8 cellular contexts compared by ENCODE assay signal in genomic region chr14:75429562-75429961, GRCh38. TPM values are rescaled to one million over a fixed set of nuclear protein-coding genes. Genes with fewer than 3 reads are reported as not detected.
A peak's percentile ranks its signal among the peaks of the same experiment; 100 is the strongest.
DNase-seq lines count a peak whose midpoint lies in the region; ATAC-seq, FAIRE-seq and TF ChIP-seq lines count a peak whose summit lies in the region.

No MANE protein-coding gene starts in this region.

- peaks cover 46% of the 10 kb centered on the region for H4K20me1 ChIP-seq in astrocyte (ENCODE audit: insufficient read depth, low read length)

- no peaks in the 10 kb centered on the region for H3K27me3 ChIP-seq in astrocyte (ENCODE audit: insufficient read depth, low read length)
- no peaks in the 10 kb centered on the region for H3K27me3 ChIP-seq in lower lobe of right lung (ENCODE audit: low read depth)
- no peaks in the 10 kb centered on the region for H3K27me3 ChIP-seq in testis

- no peak for DNase-seq in activated CD4-positive, alpha-beta T cell treated with anti-CD3 and anti-CD28 coated beads, Interleukin-2, amount 10 ng/mL, durations not matched to agents 24 days and 14 days
- no peak for DNase-seq in activated CD4-positive, alpha-beta T cell treated with anti-CD3 and anti-CD28 coated beads, Interleukin-2, amount 50 U/mL, for 1 hour
- no peak for DNase-seq in astrocyte (ENCODE audit: low read depth)
- no peak for DNase-seq in lower lobe of right lung
- DNase-seq in testis, result no peak
- no peak for DNase-seq in activated effector memory CD4-positive, alpha-beta T cell treated with Interleukin-2 at 50 U/mL for 16 hours
- no peak for DNase-seq in stimulated activated naive CD8-positive, alpha-beta T cell treated with anti-CD3 and anti-CD28 coated beads, Interleukin-15, Interleukin-2, amounts not matched to agents 100 U/mL and 50 U/mL, for 24 hours
- no peak for DNase-seq in NCI-H748 (lab: John Stamatoyannopoulos, UW; ENCODE audit: unreplicated experiment)

- H3K9ac ChIP-seq in astrocyte (ENCODE audit: low read length), result no peak overlapping the region

- H3K36me3 ChIP-seq in astrocyte (ENCODE audit: insufficient read depth, low read length) (no peaks in the 10 kb centered on the region), lower lobe of right lung (peaks cover 27% of the 10 kb centered on the region), testis (ENCODE audit: low read depth, missing control alignments) (no peaks in the 10 kb centered on the region)

- peak overlapping the region; percentile 48 for H3K4me3 Mint-ChIP-seq in activated CD4-positive, alpha-beta T cell treated with anti-CD3 and anti-CD28 coated beads, Interleukin-2, amount 10 ng/mL, durations not matched to agents 24 days and 14 days
- H3K4me3 Mint-ChIP-seq in astrocyte (ENCODE audit: unreplicated experiment), result peak overlapping the region; percentile 92

- H3K4me1 ChIP-seq in astrocyte (ENCODE audit: insufficient read depth, low read length) (peaks cover 19% of the 10 kb centered on the region), lower lobe of right lung (peaks cover 50% of the 10 kb centered on the region), testis (peaks cover 21% of the 10 kb centered on the region)

- H3K9me3 Mint-ChIP-seq in activated CD4-positive, alpha-beta T cell treated with anti-CD3 and anti-CD28 coated beads, Interleukin-2, amount 10 ng/mL, durations not matched to agents 24 days and 14 days, result peaks cover 5% of the 10 kb centered on the region
- H3K9me3 Mint-ChIP-seq in astrocyte (ENCODE audit: unreplicated experiment), result no peaks in the 10 kb centered on the region

- peaks cover 16% of the 10 kb centered on the region for H3K4me1 Mint-ChIP-seq in activated CD4-positive, alpha-beta T cell treated with anti-CD3 and anti-CD28 coated beads, Interleukin-2, amount 10 ng/mL, durations not matched to agents 24 days and 14 days
- H3K4me1 Mint-ChIP-seq in astrocyte (ENCODE audit: low read depth, unreplicated experiment), result peaks cover 54% of the 10 kb centered on the region

- peaks cover 21% of the 10 kb centered on the region for H3K27me3 Mint-ChIP-seq in activated CD4-positive, alpha-beta T cell treated with anti-CD3 and anti-CD28 coated beads, Interleukin-2, amount 10 ng/mL, durations not matched to agents 24 days and 14 days
- no peaks in the 10 kb centered on the region for H3K27me3 Mint-ChIP-seq in astrocyte (ENCODE audit: low read depth, unreplicated experiment)

- TF ChIP-seq POLR2A in testis (IDR thresholded peaks at IDR 0.05), result no peak

- H3K36me3 Mint-ChIP-seq in activated CD4-positive, alpha-beta T cell treated with anti-CD3 and anti-CD28 coated beads, Interleukin-2, amount 10 ng/mL, durations not matched to agents 24 days and 14 days (ENCODE audit: low read depth), result no peaks in the 10 kb centered on the region
- H3K36me3 Mint-ChIP-seq in astrocyte (ENCODE audit: low read depth, unreplicated experiment), result peaks cover 23% of the 10 kb centered on the region

- H3K27ac Mint-ChIP-seq in activated CD4-positive, alpha-beta T cell treated with anti-CD3 and anti-CD28 coated beads, Interleukin-2, amount 10 ng/mL, durations not matched to agents 24 days and 14 days, result no peak overlapping the region
- peak overlapping the region; percentile 18 for H3K27ac Mint-ChIP-seq in astrocyte (ENCODE audit: unreplicated experiment)

- no peak for ATAC-seq in lower lobe of right lung
- ATAC-seq in stimulated activated naive CD8-positive, alpha-beta T cell treated with anti-CD3 and anti-CD28 coated beads, Interleukin-15, Interleukin-2, amounts not matched to agents 100 U/mL and 50 U/mL, for 24 hours, result no peak

- peak overlapping the region; percentile 88 for H3K4me2 ChIP-seq in astrocyte (ENCODE audit: low read length)

- no peak for TF ChIP-seq CTCF in astrocyte (IDR thresholded peaks at IDR 0.05; ENCODE audit: insufficient read depth, low read depth, low read length)
- TF ChIP-seq CTCF in lower lobe of right lung (IDR thresholded peaks at IDR 0.05), result no peak
- no peak for TF ChIP-seq CTCF in testis (IDR thresholded peaks at IDR 0.05)

- peaks cover 23% of the 10 kb centered on the region for H3K79me2 ChIP-seq in astrocyte (ENCODE audit: insufficient read depth, low read length)

- intact Hi-C loops in activated CD4-positive, alpha-beta T cell treated with anti-CD3 and anti-CD28 coated beads, Interleukin-2, amount 10 ng/mL, durations not matched to agents 24 days and 14 days (cut with micrococcal nuclease), result loop anchor here (5.0 kb wide), 2 partner anchors 68 to 133 kb away; no protein-coding TSS in a partner anchor
- intact Hi-C loops in lower lobe of right lung (cut with DNase I) (no loop called here), testis (cut with DNase I; ENCODE audit: low total_unique reads) (no loop called here)

- H2AFZ ChIP-seq in astrocyte (ENCODE audit: low read depth, low read length), result no peak overlapping the region

- H3K4me3 ChIP-seq in astrocyte (ENCODE audit: insufficient read depth, low read depth, low read length), result no peak overlapping the region
- H3K4me3 ChIP-seq in lower lobe of right lung, result peak overlapping the region; percentile 69
- no peak overlapping the region for H3K4me3 ChIP-seq in testis

- 38 to 39% methylated on average over 1 of the region's 1 CpG for WGBS in testis, 2 donors

- no peak for FAIRE-seq in astrocyte (lab: Jason Lieb, UNC)

- no peaks in the 10 kb centered on the region for H3K9me3 ChIP-seq in astrocyte (ENCODE audit: insufficient read depth, low read depth, low read length)
- H3K9me3 ChIP-seq in lower lobe of right lung, result no peaks in the 10 kb centered on the region
- H3K9me3 ChIP-seq in testis, result no peaks in the 10 kb centered on the region

- H3K27ac ChIP-seq in astrocyte (ENCODE audit: low read depth, low read length) (no peak overlapping the region), lower lobe of right lung (peak overlapping the region; percentile 83), testis (peak overlapping the region; percentile 78 to 85)

RNA-seq across cellular contexts. Expression of gene JDP2, which starts 1.7 kb away (rescaled TPM):
- 1.1 and 1.4 TPM in 2 replicates for total RNA-seq in activated CD4-positive, alpha-beta T cell treated with anti-CD3 and anti-CD28 coated beads, Interleukin-2, amount 10 ng/mL, durations not matched to agents 24 days and 14 days
- total RNA-seq in astrocyte (79.5 and 80.6 TPM in 2 replicates), lower lobe of right lung (59.2 TPM), testis (10 to 100 TPM; 10.7 to 19.0 TPM)
- 14.0 TPM for polyA plus RNA-seq in testis (ENCODE audit: insufficient read depth, low read depth, low replicate concordance)
